In the genomic region with DNA sequence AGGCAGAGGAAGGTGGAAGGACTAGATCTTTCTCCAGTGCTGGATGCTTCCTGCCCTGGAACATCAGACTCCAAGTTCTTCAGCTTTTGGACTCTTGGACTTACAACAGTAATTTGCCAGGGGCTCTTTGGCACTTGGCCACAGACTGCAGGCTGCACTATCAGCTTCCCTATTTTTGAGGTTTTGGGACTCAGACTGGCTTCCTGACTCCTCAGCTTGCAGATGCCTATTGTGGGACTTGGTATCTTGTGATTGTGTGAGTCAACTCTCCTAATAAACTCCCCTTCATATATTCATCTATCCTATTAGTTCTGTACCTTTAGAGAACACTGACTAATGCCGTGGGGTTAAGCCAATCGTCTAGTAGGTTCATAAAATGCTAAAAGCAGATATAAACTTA, we compare ENCODE assay signal across 12 cellular contexts. TPM values are rescaled to one million over a fixed set of nuclear protein-coding genes. Genes with fewer than 3 reads are reported as not detected.
DNase-seq lines count a peak whose midpoint lies in the region; ATAC-seq and TF ChIP-seq lines count a peak whose summit lies in the region.
"Had no signal": no experiment of that assay in that cellular context is flagged by ENCODE, and none has a peak within 500 bp of the region (broad histone marks: within the 10 kb centered on the region; RNA-seq: fewer than 3 reads in every experiment).

No MANE protein-coding gene starts in this region.

- intact Hi-C loops in colonic mucosa (cut with DNase I) (no loop called here), lower lobe of right lung (cut with DNase I) (no loop called here)

- DNase-seq in NOMO-1 treated with DMSO at 0.1 percent for 48 hours (lab: John Stamatoyannopoulos, UW; ENCODE audit: unreplicated experiment) (peak; percentile 77), colonic mucosa (peak; percentile 56), lower lobe of right lung (peak; percentile 77), NCI-H1930 (lab: John Stamatoyannopoulos, UW) (no peak)
- DNase-seq in effector memory CD4-positive, alpha-beta T cell, result no peak
- DNase-seq: activated CD8-positive, alpha-beta memory T cell treated with anti-CD3 and anti-CD28 coated beads, Interleukin-2, amount 50 U/mL, for 48 hours; immature natural killer cell; NCI-H187 had no signal

- ATAC-seq in lower lobe of right lung (peak; percentile 56 to 57), HG03045 (IDR thresholded peaks at IDR 0.05; ENCODE audit: unreplicated experiment) (no peak), GM19395 (IDR thresholded peaks at IDR 0.05; ENCODE audit: unreplicated experiment) (no peak)

- H3K4me3 ChIP-seq in BLaER1 treated with 17β-estradiol and CSF1 and Interleukin-3, amounts not matched to agents 10 nM and 100 nM, result no peak overlapping the region
- H3K4me3 ChIP-seq in colonic mucosa, result no peak overlapping the region
- no peak overlapping the region for H3K4me3 ChIP-seq in lower lobe of right lung
- no peak overlapping the region for H3K4me3 ChIP-seq in effector memory CD4-positive, alpha-beta T cell (ENCODE audit: insufficient read depth, low read depth, low read length, poor library complexity, severe bottlenecking)
- H3K4me3 ChIP-seq: pancreas had no signal

- H3K4me1 ChIP-seq in BLaER1 treated with 17β-estradiol and CSF1 and Interleukin-3, amounts not matched to agents 10 nM and 100 nM, result peaks cover 14 to 43% (median 32%) of the 10 kb centered on the region in 10 experiments
- H3K4me1 ChIP-seq in colonic mucosa (no peaks in the 10 kb centered on the region), lower lobe of right lung (peaks cover 18% of the 10 kb centered on the region)
- no peaks in the 10 kb centered on the region for H3K4me1 ChIP-seq in effector memory CD4-positive, alpha-beta T cell (ENCODE audit: control insufficient read depth, insufficient read depth, low read length, poor library complexity, severe bottlenecking)

- no peaks in the 10 kb centered on the region for H3K27me3 ChIP-seq in BLaER1 treated with 17β-estradiol and CSF1 and Interleukin-3, amounts not matched to agents 10 nM and 100 nM
- H3K27me3 ChIP-seq in colonic mucosa (no peaks in the 10 kb centered on the region), lower lobe of right lung (ENCODE audit: low read depth) (no peaks in the 10 kb centered on the region)
- no peaks in the 10 kb centered on the region for H3K27me3 ChIP-seq in effector memory CD4-positive, alpha-beta T cell (replicated peaks; ENCODE audit: control insufficient read depth, insufficient read depth, low read length, poor library complexity, severe bottlenecking)
- H3K27me3 ChIP-seq: pancreas had no signal

- peak overlapping the region in 8 of 11 experiments; percentile 54 to 80 (median 72); a peak in 15 of 22 replicates for H3K27ac ChIP-seq in BLaER1 treated with 17β-estradiol and CSF1 and Interleukin-3, amounts not matched to agents 10 nM and 100 nM
- H3K27ac ChIP-seq in colonic mucosa (no peak overlapping the region), lower lobe of right lung (peak overlapping the region; percentile 27)
- no peak overlapping the region for H3K27ac ChIP-seq in effector memory CD4-positive, alpha-beta T cell (ENCODE audit: insufficient read depth, low read length, poor library complexity, severe bottlenecking)

- peaks cover 29 to 46% (median 34%) of the 10 kb centered on the region in 11 experiments for H3K9me3 ChIP-seq in BLaER1 treated with 17β-estradiol and CSF1 and Interleukin-3, amounts not matched to agents 10 nM and 100 nM (replicated peaks in 1 of 11)
- H3K9me3 ChIP-seq in colonic mucosa (peaks cover 2% of the 10 kb centered on the region), lower lobe of right lung (peaks cover 12% of the 10 kb centered on the region)
- peaks cover 4% of the 10 kb centered on the region for H3K9me3 ChIP-seq in effector memory CD4-positive, alpha-beta T cell (ENCODE audit: control insufficient read depth, low read length)
- H3K9me3 ChIP-seq: pancreas had no signal

- H3K4me2 ChIP-seq in BLaER1 treated with 17β-estradiol and CSF1 and Interleukin-3, amounts not matched to agents 10 nM and 100 nM, result peak overlapping the region in 10 of 11 experiments; percentile 10 to 87 (median 72); a peak in 16 of 22 replicates

- TF ChIP-seq CTCF in colonic mucosa (IDR thresholded peaks at IDR 0.05), result no peak
- no peak for TF ChIP-seq CTCF in lower lobe of right lung (IDR thresholded peaks at IDR 0.05)

- peaks cover 0 to 13% (median 9%) of the 10 kb centered on the region in 11 experiments; a peak in 8 of 22 replicates for H3K36me3 ChIP-seq in BLaER1 treated with 17β-estradiol and CSF1 and Interleukin-3, amounts not matched to agents 10 nM and 100 nM
- H3K36me3 ChIP-seq in colonic mucosa (no peaks in the 10 kb centered on the region), lower lobe of right lung (no peaks in the 10 kb centered on the region)
- no peaks in the 10 kb centered on the region for H3K36me3 ChIP-seq in effector memory CD4-positive, alpha-beta T cell (ENCODE audit: control insufficient read depth, insufficient read depth, low read length)
- H3K36me3 ChIP-seq: pancreas had no signal

- peak overlapping the region in 7 of 11 experiments; percentile 9 to 64 (median 51); a peak in 11 of 22 replicates for H3K9ac ChIP-seq in BLaER1 treated with 17β-estradiol and CSF1 and Interleukin-3, amounts not matched to agents 10 nM and 100 nM
- no peak overlapping the region for H3K9ac ChIP-seq in colonic mucosa (ENCODE audit: low read depth in 2 of 2, low read length in 2 of 2)

- no peaks in the 10 kb centered on the region for H4K20me1 ChIP-seq in BLaER1 treated with 17β-estradiol and CSF1 and Interleukin-3, amounts not matched to agents 10 nM and 100 nM

RNA-seq across cellular contexts. Expression of a gene that starts 8.8 kb away (rescaled TPM):
- total RNA-seq in colonic mucosa, result 100 to 1,000 TPM in 1 of 2 donors, 10 to 100 TPM in 1; 43.1 to 108 TPM
- total RNA-seq in lower lobe of right lung, result 30.8 TPM

Comparison
In these comparisons a context has a peak if more than half of its experiments do, and no peak if none do; other contexts are left out.
1. H3K27ac ChIP-seq: peak in BLaER1 treated with 17β-estradiol and CSF1 and Interleukin-3, amounts not matched to agents 10 nM and 100 nM (8 of 11) and lower lobe of right lung (single experiment); none in colonic mucosa (single experiment) and effector memory CD4-positive, alpha-beta T cell (single experiment).
2. H3K9ac ChIP-seq: peak in BLaER1 treated with 17β-estradiol and CSF1 and Interleukin-3, amounts not matched to agents 10 nM and 100 nM (7 of 11); none in colonic mucosa (0 of 2).
3. DNase-seq: peak in NOMO-1 treated with DMSO at 0.1 percent for 48 hours (single experiment), colonic mucosa (single experiment) and lower lobe of right lung (single experiment); none in NCI-H1930 (0 of 2) and effector memory CD4-positive, alpha-beta T cell (0 of 3).
4. ATAC-seq: peak in lower lobe of right lung (2 of 2); none in HG03045 (single experiment) and GM19395 (single experiment).